In the genomic region with DNA sequence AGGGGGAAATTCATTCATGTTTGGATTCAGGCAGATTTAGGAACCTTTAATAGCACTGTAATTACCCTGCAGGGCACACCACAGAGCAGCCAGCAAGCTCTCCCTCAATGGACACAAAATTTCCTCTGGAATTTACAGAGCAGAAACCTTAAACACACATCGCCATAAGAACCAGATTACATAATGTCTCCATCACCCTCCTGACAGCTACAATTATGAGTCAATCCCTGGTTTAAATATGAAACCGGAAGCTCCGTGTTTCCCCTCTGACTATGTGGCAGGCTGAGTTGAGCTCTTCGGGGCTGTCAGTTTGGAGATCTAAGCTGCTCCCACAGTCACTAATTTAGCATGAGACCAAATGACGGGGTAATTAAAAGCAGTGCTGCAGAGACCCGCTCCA, we compare ENCODE assay signal across 8 cellular contexts.
DNase-seq lines count a peak whose midpoint lies in the region; ATAC-seq and TF ChIP-seq lines count a peak whose summit lies in the region.

No MANE protein-coding gene starts in this region.

- no peaks in the 10 kb centered on the region for H3K9me2 ChIP-seq in DOHH2 (replicated peaks; ENCODE audit: control insufficient read depth, low read length)
- no peaks in the 10 kb centered on the region for H3K9me2 ChIP-seq in neural cell (ENCODE audit: insufficient read depth, low read length)

- H4K20me1 ChIP-seq in DOHH2 (ENCODE audit: control insufficient read depth, insufficient read depth, low read depth, low read length): no peaks in the 10 kb centered on the region
- H4K20me1 ChIP-seq in neural cell (ENCODE audit: insufficient read depth): no peaks in the 10 kb centered on the region

- TF ChIP-seq RAD21 in neural cell (conservative IDR thresholded peaks at IDR 0.05): no peak

- DNase-seq in SJCRH30 (peak; percentile 38 to 70), epithelial cell of esophagus (ENCODE audit: low read depth) (peak; percentile 90), DMS114 treated with DMSO at 0.1 percent for 48 hours (lab: John Stamatoyannopoulos, UW; ENCODE audit: unreplicated experiment) (no peak), NCI-H345 (lab: John Stamatoyannopoulos, UW) (no peak)

- H3K27me3 ChIP-seq in DOHH2 (ENCODE audit: control insufficient read depth, low read length) (peaks cover 15% of the 10 kb centered on the region), SJCRH30 (no peaks in the 10 kb centered on the region), neural cell (ENCODE audit: insufficient read depth, low read depth, low read length) (no peaks in the 10 kb centered on the region)

- ATAC-seq in GM19463 (IDR thresholded peaks at IDR 0.05; ENCODE audit: unreplicated experiment): peak; percentile 72
- peak; percentile 82 for ATAC-seq in HG03457 (IDR thresholded peaks at IDR 0.05; ENCODE audit: unreplicated experiment)

- no peak overlapping the region for H3K9ac ChIP-seq in neural cell (ENCODE audit: low read length)

- H3K36me3 ChIP-seq in DOHH2 (ENCODE audit: control insufficient read depth, low read length) (no peaks in the 10 kb centered on the region), SJCRH30 (no peaks in the 10 kb centered on the region), neural cell (ENCODE audit: insufficient read depth, low read length) (no peaks in the 10 kb centered on the region)

- H3K4me1 ChIP-seq in DOHH2 (ENCODE audit: control insufficient read depth, low read length): peaks cover 44% of the 10 kb centered on the region
- peaks cover 10% of the 10 kb centered on the region for H3K4me1 ChIP-seq in SJCRH30

- H3K4me3 ChIP-seq in DOHH2 (ENCODE audit: low read length): peak overlapping the region; percentile 21
- peak overlapping the region; percentile 55 for H3K4me3 ChIP-seq in SJCRH30
- H3K4me3 ChIP-seq in epithelial cell of esophagus (ENCODE audit: low read length): no peak overlapping the region
- H3K4me3 ChIP-seq in neural cell (ENCODE audit: low read length): peak overlapping the region; percentile 51

- TF ChIP-seq CTCF in DOHH2 (IDR thresholded peaks at IDR 0.05; ENCODE audit: low read depth, low read length, poor library complexity, severe bottlenecking): no peak
- TF ChIP-seq CTCF in epithelial cell of esophagus (IDR thresholded peaks at IDR 0.05; ENCODE audit: insufficient read depth, low read depth, low read length, missing control alignments): no peak
- no peak for TF ChIP-seq CTCF in neural cell (IDR thresholded peaks at IDR 0.05; ENCODE audit: poor library complexity, severe bottlenecking)

- H3K27ac ChIP-seq in DOHH2 (ENCODE audit: low read depth, low read length): no peak overlapping the region
- peak overlapping the region; percentile 61 for H3K27ac ChIP-seq in SJCRH30
- peak overlapping the region; percentile 14 for H3K27ac ChIP-seq in neural cell (ENCODE audit: low read length)

- H3K79me2 ChIP-seq in DOHH2 (ENCODE audit: control insufficient read depth, low read length) (no peaks in the 10 kb centered on the region), neural cell (replicated peaks; ENCODE audit: insufficient read depth, low read length) (no peaks in the 10 kb centered on the region)

- H3K9me3 ChIP-seq in DOHH2 (ENCODE audit: control insufficient read depth, insufficient read depth, low read length): no peaks in the 10 kb centered on the region
- H3K9me3 ChIP-seq in SJCRH30 (replicated peaks): no peaks in the 10 kb centered on the region
- no peaks in the 10 kb centered on the region for H3K9me3 ChIP-seq in neural cell (ENCODE audit: low read length)

- no peak overlapping the region for H2AFZ ChIP-seq in neural cell (ENCODE audit: low read depth, low read length)

- H3K4me2 ChIP-seq in DOHH2 (ENCODE audit: low read length): peak overlapping the region; percentile 45
- peak overlapping the region; percentile 66 for H3K4me2 ChIP-seq in neural cell (ENCODE audit: low read length)

- H3F3A ChIP-seq in DOHH2 (ENCODE audit: control insufficient read depth, insufficient read depth) (peaks cover 4% of the 10 kb centered on the region; the same call in 1 of the 2 replicates), neural cell (ENCODE audit: insufficient read depth, low read length, poor library complexity, severe bottlenecking) (peaks cover 11% of the 10 kb centered on the region)

- TF ChIP-seq EP300 in neural cell (conservative IDR thresholded peaks at IDR 0.05; ENCODE audit: poor library complexity, severe bottlenecking): no peak

TF ChIP-seq in neural cell, 6 proteins besides CTCF, POLR2A, EP300 and RAD21:
- no peak for TF ChIP-seq EZH2 (IDR thresholded peaks at IDR 0.05; ENCODE audit: borderline replicate concordance, insufficient read depth, low read length, poor library complexity, severe bottlenecking)
- TF ChIP-seq, protein P1, sequence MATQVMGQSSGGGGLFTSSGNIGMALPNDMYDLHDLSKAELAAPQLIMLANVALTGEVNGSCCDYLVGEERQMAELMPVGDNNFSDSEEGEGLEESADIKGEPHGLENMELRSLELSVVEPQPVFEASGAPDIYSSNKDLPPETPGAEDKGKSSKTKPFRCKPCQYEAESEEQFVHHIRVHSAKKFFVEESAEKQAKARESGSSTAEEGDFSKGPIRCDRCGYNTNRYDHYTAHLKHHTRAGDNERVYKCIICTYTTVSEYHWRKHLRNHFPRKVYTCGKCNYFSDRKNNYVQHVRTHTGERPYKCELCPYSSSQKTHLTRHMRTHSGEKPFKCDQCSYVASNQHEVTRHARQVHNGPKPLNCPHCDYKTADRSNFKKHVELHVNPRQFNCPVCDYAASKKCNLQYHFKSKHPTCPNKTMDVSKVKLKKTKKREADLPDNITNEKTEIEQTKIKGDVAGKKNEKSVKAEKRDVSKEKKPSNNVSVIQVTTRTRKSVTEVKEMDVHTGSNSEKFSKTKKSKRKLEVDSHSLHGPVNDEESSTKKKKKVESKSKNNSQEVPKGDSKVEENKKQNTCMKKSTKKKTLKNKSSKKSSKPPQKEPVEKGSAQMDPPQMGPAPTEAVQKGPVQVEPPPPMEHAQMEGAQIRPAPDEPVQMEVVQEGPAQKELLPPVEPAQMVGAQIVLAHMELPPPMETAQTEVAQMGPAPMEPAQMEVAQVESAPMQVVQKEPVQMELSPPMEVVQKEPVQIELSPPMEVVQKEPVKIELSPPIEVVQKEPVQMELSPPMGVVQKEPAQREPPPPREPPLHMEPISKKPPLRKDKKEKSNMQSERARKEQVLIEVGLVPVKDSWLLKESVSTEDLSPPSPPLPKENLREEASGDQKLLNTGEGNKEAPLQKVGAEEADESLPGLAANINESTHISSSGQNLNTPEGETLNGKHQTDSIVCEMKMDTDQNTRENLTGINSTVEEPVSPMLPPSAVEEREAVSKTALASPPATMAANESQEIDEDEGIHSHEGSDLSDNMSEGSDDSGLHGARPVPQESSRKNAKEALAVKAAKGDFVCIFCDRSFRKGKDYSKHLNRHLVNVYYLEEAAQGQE (IDR thresholded peaks at IDR 0.05; ENCODE audit: borderline replicate concordance): no peak
- TF ChIP-seq TAF1 (IDR thresholded peaks at IDR 0.05; ENCODE audit: low read depth): no peak

Comparison
In these comparisons a context has a peak if more than half of its experiments do, and no peak if none do; other contexts are left out.
1. DNase-seq: peak in SJCRH30 (2 of 2) and epithelial cell of esophagus (single experiment); none in DMS114 treated with DMSO at 0.1 percent for 48 hours (single experiment) and NCI-H345 (single experiment).